In genomic region chr3:130137685-130138084, GRCh38 we compare ENCODE assay signal across 4 cellular contexts. TPM values are rescaled to one million over a fixed set of nuclear protein-coding genes. Genes with fewer than 3 reads are reported as not detected.
"Had no signal": no experiment of that assay in that cellular context is flagged by ENCODE, and none has a peak within 500 bp of the region (broad histone marks: within the 10 kb centered on the region; RNA-seq: fewer than 3 reads in every experiment).

No MANE protein-coding gene starts in this region.

RNA-seq across cellular contexts. Expression of gene ALG1L2, which starts 56.1 kb away (rescaled TPM):
- total RNA-seq: activated CD4-positive, alpha-beta memory T cell treated with anti-CD3 and anti-CD28 coated beads for 36 hours; activated CD4-positive, alpha-beta T cell treated with anti-CD3 and anti-CD28 coated beads, Interleukin-2, amount 10 ng/mL, durations not matched to agents 24 days and 14 days; T-helper 1 cell treated with Interleukin-12 subunit alpha and Interleukin-12 subunit beta and Interleukin-4 antibody, amounts not matched to agents 30 ng/mL and 1 ng/mL, for 36 hours; T-helper 2 cell treated with Interferon-gamma antibody and Interleukin-4, amounts not matched to agents 100 ng/mL and 5 ng/mL, for 36 hours had no signal
